ENCODE assay signal across 2 cellular contexts in genomic region chr12:71954040-71954649, GRCh38.
TF ChIP-seq lines count a peak whose summit lies in the region.

No MANE protein-coding gene starts in this region.

TF ChIP-seq in HEK293T, 16 proteins besides CTCF, POLR2A, EP300 and RAD21 (continued from another document):
- peak; percentile 53 for TF ChIP-seq PKNOX1 (IDR thresholded peaks at IDR 0.05)

TF ChIP-seq in HepG2, 621 proteins besides CTCF, POLR2A, EP300 and RAD21 (continued from another document):
- 0 out of 2 replicates have a peak, but pooled peaks have one; percentile 17 for TF ChIP-seq GATAD2A (CRISPR knock-in tag; IDR thresholded peaks at IDR 0.05)
- TF ChIP-seq YY1 (IDR thresholded peaks at IDR 0.05; ENCODE audit: insufficient read depth, insufficient replicate concordance, low read depth, low read length) = no peak
- peak; percentile 78 for TF ChIP-seq PBX2 (CRISPR knock-in tag; IDR thresholded peaks at IDR 0.05)
- no peak for TF ChIP-seq AGO2 (optimal IDR thresholded peaks at IDR 0.05; ENCODE audit: low read depth, low read length)
- TF ChIP-seq ZBTB3 (CRISPR knock-in tag; IDR thresholded peaks at IDR 0.05; ENCODE audit: borderline replicate concordance, low read depth) = no peak
- TF ChIP-seq PHF8 (CRISPR knock-in tag; IDR thresholded peaks at IDR 0.05) = no peak
- no peak for TF ChIP-seq ZBTB8A (CRISPR knock-in tag; IDR thresholded peaks at IDR 0.05; ENCODE audit: borderline replicate concordance, low read depth)
- peak; percentile 94 for TF ChIP-seq HOXD1 (CRISPR knock-in tag; IDR thresholded peaks at IDR 0.05)
- TF ChIP-seq SALL1 (CRISPR knock-in tag; IDR thresholded peaks at IDR 0.05) = peak; percentile 39
- TF ChIP-seq, protein P1, sequence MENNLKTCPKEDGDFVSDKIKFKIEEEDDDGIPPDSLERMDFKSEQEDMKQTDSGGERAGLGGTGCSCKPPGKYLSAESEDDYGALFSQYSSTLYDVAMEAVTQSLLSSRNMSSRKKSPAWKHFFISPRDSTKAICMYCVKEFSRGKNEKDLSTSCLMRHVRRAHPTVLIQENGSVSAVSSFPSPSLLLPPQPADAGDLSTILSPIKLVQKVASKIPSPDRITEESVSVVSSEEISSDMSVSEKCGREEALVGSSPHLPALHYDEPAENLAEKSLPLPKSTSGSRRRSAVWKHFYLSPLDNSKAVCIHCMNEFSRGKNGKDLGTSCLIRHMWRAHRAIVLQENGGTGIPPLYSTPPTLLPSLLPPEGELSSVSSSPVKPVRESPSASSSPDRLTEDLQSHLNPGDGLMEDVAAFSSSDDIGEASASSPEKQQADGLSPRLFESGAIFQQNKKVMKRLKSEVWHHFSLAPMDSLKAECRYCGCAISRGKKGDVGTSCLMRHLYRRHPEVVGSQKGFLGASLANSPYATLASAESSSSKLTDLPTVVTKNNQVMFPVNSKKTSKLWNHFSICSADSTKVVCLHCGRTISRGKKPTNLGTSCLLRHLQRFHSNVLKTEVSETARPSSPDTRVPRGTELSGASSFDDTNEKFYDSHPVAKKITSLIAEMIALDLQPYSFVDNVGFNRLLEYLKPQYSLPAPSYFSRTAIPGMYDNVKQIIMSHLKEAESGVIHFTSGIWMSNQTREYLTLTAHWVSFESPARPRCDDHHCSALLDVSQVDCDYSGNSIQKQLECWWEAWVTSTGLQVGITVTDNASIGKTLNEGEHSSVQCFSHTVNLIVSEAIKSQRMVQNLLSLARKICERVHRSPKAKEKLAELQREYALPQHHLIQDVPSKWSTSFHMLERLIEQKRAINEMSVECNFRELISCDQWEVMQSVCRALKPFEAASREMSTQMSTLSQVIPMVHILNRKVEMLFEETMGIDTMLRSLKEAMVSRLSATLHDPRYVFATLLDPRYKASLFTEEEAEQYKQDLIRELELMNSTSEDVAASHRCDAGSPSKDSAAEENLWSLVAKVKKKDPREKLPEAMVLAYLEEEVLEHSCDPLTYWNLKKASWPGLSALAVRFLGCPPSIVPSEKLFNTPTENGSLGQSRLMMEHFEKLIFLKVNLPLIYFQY (CRISPR knock-in tag; IDR thresholded peaks at IDR 0.05; ENCODE audit: borderline replicate concordance) = no peak
